In genomic region chr20:63772781-63773520, GRCh38 we compare ENCODE assay signal across 15 cellular contexts. TPM values are rescaled to one million over a fixed set of nuclear protein-coding genes. Genes with fewer than 3 reads are reported as not detected.
A peak's percentile ranks its signal among the peaks of the same experiment; 100 is the strongest.
DNase-seq lines count a peak whose midpoint lies in the region; ATAC-seq and TF ChIP-seq lines count a peak whose summit lies in the region.
"Had no signal": no experiment of that assay in that cellular context is flagged by ENCODE, and none has a peak within 500 bp of the region (broad histone marks: within the 10 kb centered on the region; RNA-seq: fewer than 3 reads in every experiment).

No MANE protein-coding gene starts in this region.

- H3K4me3 ChIP-seq in MM.1S (ENCODE audit: low read length) (no peak overlapping the region), epithelial cell of esophagus (ENCODE audit: low read length) (no peak overlapping the region), lower lobe of right lung (no peak overlapping the region)

- H3F3A ChIP-seq in MM.1S (ENCODE audit: insufficient read depth, low read length), result no peaks in the 10 kb centered on the region

- H3K27me3 ChIP-seq in MM.1S (replicated peaks; ENCODE audit: insufficient read depth, low read length) (peaks cover 64% of the 10 kb centered on the region), lower lobe of right lung (ENCODE audit: low read depth) (no peaks in the 10 kb centered on the region)

- no peaks in the 10 kb centered on the region for H3K4me1 Mint-ChIP-seq in stimulated activated memory B cell treated with anti-CD40 and anti-IgM and Interleukin-4, amounts not matched to agents 10 μg/mL and 1 μg/mL and 100 μg/mL, for 72 hours

- no peaks in the 10 kb centered on the region; the same call in 1 of the 2 replicates for H3K4me1 ChIP-seq in MM.1S (ENCODE audit: low read length)
- peaks cover 6% of the 10 kb centered on the region for H3K4me1 ChIP-seq in lower lobe of right lung
- H3K4me1 ChIP-seq: parathyroid adenoma had no signal

- H3K79me2 ChIP-seq in MM.1S (ENCODE audit: low read length), result no peaks in the 10 kb centered on the region

- TF ChIP-seq CTCF in MM.1S (IDR thresholded peaks at IDR 0.05; ENCODE audit: low read length) (no peak), epithelial cell of esophagus (IDR thresholded peaks at IDR 0.05; ENCODE audit: insufficient read depth, low read depth, low read length, missing control alignments) (no peak), lower lobe of right lung (IDR thresholded peaks at IDR 0.05) (no peak)

- 0 out of 2 replicates have a peak overlapping the region, but pooled peaks have one; percentile 4 for H3K4me2 ChIP-seq in MM.1S (ENCODE audit: low read depth, low read length)

- no peaks in the 10 kb centered on the region for H4K20me1 ChIP-seq in MM.1S (ENCODE audit: insufficient read depth, low read length)

- no peak overlapping the region for H3K9ac ChIP-seq in MM.1S (ENCODE audit: low read length)
- H3K9ac ChIP-seq: parathyroid adenoma had no signal

- peaks cover 64% of the 10 kb centered on the region for H3K27me3 Mint-ChIP-seq in stimulated activated memory B cell treated with anti-CD40 and anti-IgM and Interleukin-4, amounts not matched to agents 10 μg/mL and 1 μg/mL and 100 μg/mL, for 72 hours

- no peaks in the 10 kb centered on the region for H3K9me3 Mint-ChIP-seq in stimulated activated memory B cell treated with anti-CD40 and anti-IgM and Interleukin-4, amounts not matched to agents 10 μg/mL and 1 μg/mL and 100 μg/mL, for 72 hours

- H3K36me3 Mint-ChIP-seq in stimulated activated memory B cell treated with anti-CD40 and anti-IgM and Interleukin-4, amounts not matched to agents 10 μg/mL and 1 μg/mL and 100 μg/mL, for 72 hours, result no peaks in the 10 kb centered on the region

- ATAC-seq in lower lobe of right lung (peak in 1 of 2 donors; percentile 75), GM19324 (IDR thresholded peaks at IDR 0.05; ENCODE audit: low FRiP score, unreplicated experiment) (no peak)
- ATAC-seq in stimulated activated memory B cell treated with anti-CD40 and anti-IgM and Interleukin-4, amounts not matched to agents 10 μg/mL and 1 μg/mL and 100 μg/mL, for 72 hours, result no peak
- ATAC-seq: HCT116 had no signal

- intact Hi-C loops in lower lobe of right lung (cut with DNase I), result no loop called here

- H3K4me3 Mint-ChIP-seq in stimulated activated memory B cell treated with anti-CD40 and anti-IgM and Interleukin-4, amounts not matched to agents 10 μg/mL and 1 μg/mL and 100 μg/mL, for 72 hours, result no peak overlapping the region

- no peaks in the 10 kb centered on the region for H3K36me3 ChIP-seq in MM.1S (replicated peaks; ENCODE audit: insufficient read depth, low read length)
- H3K36me3 ChIP-seq in lower lobe of right lung, result peaks cover 10% of the 10 kb centered on the region

- H3K9me2 ChIP-seq in MM.1S (replicated peaks; ENCODE audit: insufficient read depth, low read length), result no peaks in the 10 kb centered on the region

- no peak overlapping the region for H3K27ac Mint-ChIP-seq in stimulated activated memory B cell treated with anti-CD40 and anti-IgM and Interleukin-4, amounts not matched to agents 10 μg/mL and 1 μg/mL and 100 μg/mL, for 72 hours

- DNase-seq in D341Med (ENCODE audit: low spot score) (peak; percentile 24), MM.1S (no peak), epithelial cell of esophagus (ENCODE audit: low read depth) (peak; percentile 16), lower lobe of right lung (peak; percentile 66), DMS53 treated with DMSO at 0.1 percent for 48 hours (lab: John Stamatoyannopoulos, UW; ENCODE audit: unreplicated experiment) (no peak)
- DNase-seq in central memory CD4-positive, alpha-beta T cell, result no peak
- DNase-seq: activated effector memory CD4-positive, alpha-beta T cell treated with Interleukin-2 at 50 U/mL for 16 hours; dermis blood vessel endothelial cell; substantia nigra had no signal

- no peak overlapping the region for H2AFZ ChIP-seq in MM.1S (ENCODE audit: low read length)
- H2AFZ ChIP-seq: parathyroid adenoma had no signal

- no peak overlapping the region for H3K27ac ChIP-seq in MM.1S (ENCODE audit: low read length)
- H3K27ac ChIP-seq in lower lobe of right lung, result no peak overlapping the region
- H3K27ac ChIP-seq: HL-60, parathyroid adenoma, VCaP had no signal

- H3K9me3 ChIP-seq in MM.1S (replicated peaks; ENCODE audit: insufficient read depth, low read length), result no peaks in the 10 kb centered on the region
- H3K9me3 ChIP-seq in lower lobe of right lung, result no peaks in the 10 kb centered on the region

RNA-seq across cellular contexts. Expression of gene SLC2A4RG, which starts 33.4 kb away (rescaled TPM):
- 50.5 TPM for total RNA-seq in lower lobe of right lung

RNA-seq across cellular contexts. Expression of gene LIME1, which starts 36.5 kb away (rescaled TPM):
- total RNA-seq in lower lobe of right lung, result 8.7 TPM

RNA-seq across cellular contexts. Expression of gene ZBTB46, which starts 58.1 kb away (rescaled TPM):
- 9.9 TPM for total RNA-seq in lower lobe of right lung

Comparison
In these comparisons a context has a peak if more than half of its experiments do, and no peak if none do; other contexts are left out.
1. DNase-seq: peak in D341Med (single experiment), epithelial cell of esophagus (single experiment) and lower lobe of right lung (single experiment); none in MM.1S (single experiment), DMS53 treated with DMSO at 0.1 percent for 48 hours (single experiment) and central memory CD4-positive, alpha-beta T cell (single experiment).